In the genomic region with DNA sequence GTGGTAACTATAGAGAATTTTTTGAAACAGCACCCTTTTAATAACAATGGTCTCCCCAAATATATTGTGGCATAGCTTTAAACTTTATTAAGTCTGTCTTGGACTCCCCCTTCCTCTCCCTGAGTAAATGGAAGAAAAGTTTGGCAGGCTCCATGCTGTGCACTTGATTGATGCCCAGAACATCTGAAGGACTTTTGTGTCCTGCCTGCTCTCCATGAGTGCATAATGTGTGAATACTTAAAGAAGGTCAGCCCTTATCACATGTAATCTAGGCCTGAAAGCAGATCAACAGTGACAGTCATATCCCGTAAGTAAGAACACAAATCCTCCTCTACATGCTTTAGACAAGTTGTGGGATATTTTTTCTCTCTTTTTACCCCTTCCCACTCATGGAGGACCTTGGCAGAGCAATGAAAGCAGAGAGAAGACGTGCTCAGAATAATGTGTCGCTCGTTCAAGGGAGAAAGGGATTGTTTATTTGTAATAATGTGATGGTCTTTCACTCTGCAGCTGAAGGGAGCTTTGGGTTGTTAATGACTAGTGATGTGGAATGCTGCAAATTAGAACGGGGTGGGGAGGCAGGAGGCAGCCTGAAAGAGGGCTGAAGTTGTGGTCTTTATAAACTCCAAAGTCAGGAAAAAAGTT, we compare ENCODE assay signal across 24 cellular contexts.
DNase-seq lines count a peak whose midpoint lies in the region; ATAC-seq and TF ChIP-seq lines count a peak whose summit lies in the region.
"Had no signal": no experiment of that assay in that cellular context is flagged by ENCODE, and none has a peak within 500 bp of the region (broad histone marks: within the 10 kb centered on the region; RNA-seq: fewer than 3 reads in every experiment).

No MANE protein-coding gene starts in this region.

- H3K4me1 Mint-ChIP-seq in endodermal cell (peaks cover 5% of the 10 kb centered on the region), neural crest cell (peaks cover 18% of the 10 kb centered on the region)
- H3K4me1 Mint-ChIP-seq: activated naive CD8-positive, alpha-beta T cell treated with anti-CD3 and anti-CD28 coated beads, Interleukin-2, amount 10 ng/mL, durations not matched to agents 7 days and 5 days; CD4-positive, CD25-positive, alpha-beta regulatory T cell; stimulated activated effector memory CD8-positive, alpha-beta T cell treated with anti-CD3 and anti-CD28 coated beads, Interleukin-12 subunit alpha, Interleukin-12 subunit beta, amount 100 ng/mL, for 72 hours had no signal

- 0 out of 2 replicates have a peak overlapping the region, but pooled peaks have one; percentile 15 for H2AFZ ChIP-seq in OCI-LY3 (ENCODE audit: low read depth, low read length)
- no peak overlapping the region for H2AFZ ChIP-seq in osteoblast (ENCODE audit: low read length)

- no peak overlapping the region for H3K4me3 ChIP-seq in OCI-LY3 (ENCODE audit: low read length)
- H3K4me3 ChIP-seq in endodermal cell (ENCODE audit: low read length) = no peak overlapping the region
- H3K4me3 ChIP-seq in osteoblast (ENCODE audit: insufficient read depth, low read length) = no peak overlapping the region
- H3K4me3 ChIP-seq: coronary artery, GM12878, lung, pancreas had no signal

- H3K27ac ChIP-seq in OCI-LY3 (ENCODE audit: low read length) (no peak overlapping the region), endodermal cell (ENCODE audit: low read depth, low read length) (peak overlapping the region; percentile 91), osteoblast (ENCODE audit: low read depth, low read length) (no peak overlapping the region)
- H3K27ac ChIP-seq: coronary artery, pancreas, thoracic aorta had no signal

- WGBS in endodermal cell (ENCODE audit: insufficient coverage in 1 of 2, insufficient read length in 1 of 2), 2 experiments = 10 to 24% methylated on average over 4 to 5 of the region's 5 CpGs

- H3K27me3 ChIP-seq in OCI-LY3 (ENCODE audit: low read depth, low read length) (no peaks in the 10 kb centered on the region), endodermal cell (ENCODE audit: control insufficient read depth, insufficient read depth, low read length, poor library complexity, severe bottlenecking) (no peaks in the 10 kb centered on the region), osteoblast (ENCODE audit: insufficient read depth, low read length) (no peaks in the 10 kb centered on the region)
- H3K27me3 ChIP-seq: pancreas had no signal

- H3K9me3 ChIP-seq in OCI-LY3 (ENCODE audit: insufficient read depth, low read length) = no peaks in the 10 kb centered on the region
- no peaks in the 10 kb centered on the region for H3K9me3 ChIP-seq in endodermal cell (ENCODE audit: control insufficient read depth, low read length)
- no peaks in the 10 kb centered on the region for H3K9me3 ChIP-seq in osteoblast (ENCODE audit: low read depth, low read length)
- H3K9me3 ChIP-seq: pancreas, thoracic aorta had no signal

- no peaks in the 10 kb centered on the region for H4K20me1 ChIP-seq in OCI-LY3 (ENCODE audit: insufficient read depth, low read length)
- H4K20me1 ChIP-seq in osteoblast (ENCODE audit: insufficient read depth, low read length) = no peaks in the 10 kb centered on the region

- TF ChIP-seq CTCF in OCI-LY3 (IDR thresholded peaks at IDR 0.05; ENCODE audit: low read depth, low read length) (no peak), endodermal cell (conservative IDR thresholded peaks at IDR 0.05) (no peak), neural crest cell (conservative IDR thresholded peaks at IDR 0.05) (no peak), osteoblast (IDR thresholded peaks at IDR 0.05; ENCODE audit: extremely low read depth, low read depth, low read length) (no peak)

- H3K79me2 ChIP-seq in OCI-LY3 (ENCODE audit: low read length) = no peaks in the 10 kb centered on the region
- H3K79me2 ChIP-seq in osteoblast (ENCODE audit: insufficient read depth, low read length) = no peaks in the 10 kb centered on the region

- H3K9ac ChIP-seq in OCI-LY3 (ENCODE audit: low read length) (no peak overlapping the region), endodermal cell (ENCODE audit: extremely low read depth, low read length, poor library complexity, severe bottlenecking) (no peak overlapping the region)

- H3K27me3 Mint-ChIP-seq in endodermal cell (ENCODE audit: insufficient read depth) = no peaks in the 10 kb centered on the region
- H3K27me3 Mint-ChIP-seq in neural crest cell (ENCODE audit: low read depth) = no peaks in the 10 kb centered on the region
- H3K27me3 Mint-ChIP-seq: activated naive CD8-positive, alpha-beta T cell treated with anti-CD3 and anti-CD28 coated beads, Interleukin-2, amount 10 ng/mL, durations not matched to agents 7 days and 5 days; brain; CD4-positive, CD25-positive, alpha-beta regulatory T cell had no signal

- no peaks in the 10 kb centered on the region for H3K9me3 Mint-ChIP-seq in endodermal cell
- H3K9me3 Mint-ChIP-seq in neural crest cell = no peaks in the 10 kb centered on the region
- H3K9me3 Mint-ChIP-seq: activated naive CD8-positive, alpha-beta T cell treated with anti-CD3 and anti-CD28 coated beads, Interleukin-2, amount 10 ng/mL, durations not matched to agents 7 days and 5 days; brain; CD4-positive, CD25-positive, alpha-beta regulatory T cell had no signal

- H3K4me1 ChIP-seq in OCI-LY3 (ENCODE audit: low read length) (no peaks in the 10 kb centered on the region), endodermal cell (ENCODE audit: control insufficient read depth, insufficient read depth, low read length) (peaks cover 5% of the 10 kb centered on the region), osteoblast (ENCODE audit: insufficient read depth, low read length) (no peaks in the 10 kb centered on the region)
- H3K4me1 ChIP-seq: pancreas had no signal

- no peak overlapping the region for H3K27ac Mint-ChIP-seq in endodermal cell
- H3K27ac Mint-ChIP-seq in neural crest cell (ENCODE audit: unreplicated experiment) = no peak overlapping the region
- H3K27ac Mint-ChIP-seq: activated naive CD8-positive, alpha-beta T cell treated with anti-CD3 and anti-CD28 coated beads, Interleukin-2, amount 10 ng/mL, durations not matched to agents 7 days and 5 days; CD4-positive, CD25-positive, alpha-beta regulatory T cell; stimulated activated effector memory CD8-positive, alpha-beta T cell treated with anti-CD3 and anti-CD28 coated beads, Interleukin-12 subunit alpha, Interleukin-12 subunit beta, amount 100 ng/mL, for 72 hours had no signal

- H3K4me2 ChIP-seq in OCI-LY3 (ENCODE audit: low read length) = no peak overlapping the region
- no peak overlapping the region for H3K4me2 ChIP-seq in osteoblast (ENCODE audit: insufficient read depth, low read length)

- DNase-seq in Ammon's horn (ENCODE audit: low spot score) (peak; percentile 76), endodermal cell (no peak), neural crest cell (ENCODE audit: low read depth, low spot score) (peak; percentile 17), NCI-H510A (lab: John Stamatoyannopoulos, UW) (no peak), osteoblast (ENCODE audit: insufficient read length, low spot score, missing footprints) (no peak), HuH-7 (ENCODE audit: low spot score) (no peak)
- DNase-seq: activated CD8-positive, alpha-beta memory T cell treated with anti-CD3 and anti-CD28 coated beads, Interleukin-2, amount 50 U/mL, for 48 hours; activated naive CD8-positive, alpha-beta T cell treated with anti-CD3 and anti-CD28 coated beads, Interleukin-2, amount 10 ng/mL, durations not matched to agents 7 days and 5 days; CD4-positive, CD25-positive, alpha-beta regulatory T cell; DMS153; GF-D8; IMR-90; NCI-H146; NCI-H774; pancreas; SHP77 treated with DMSO at 0.1 percent for 48 hours had no signal

- H3K36me3 Mint-ChIP-seq in endodermal cell (ENCODE audit: low read depth) (no peaks in the 10 kb centered on the region), neural crest cell (ENCODE audit: low read depth) (no peaks in the 10 kb centered on the region)
- H3K36me3 Mint-ChIP-seq: activated naive CD8-positive, alpha-beta T cell treated with anti-CD3 and anti-CD28 coated beads, Interleukin-2, amount 10 ng/mL, durations not matched to agents 7 days and 5 days; brain; CD4-positive, CD25-positive, alpha-beta regulatory T cell; stimulated activated effector memory CD8-positive, alpha-beta T cell treated with anti-CD3 and anti-CD28 coated beads, Interleukin-12 subunit alpha, Interleukin-12 subunit beta, amount 100 ng/mL, for 72 hours had no signal

- H3K36me3 ChIP-seq in OCI-LY3 (replicated peaks; ENCODE audit: low read depth, low read length) = no peaks in the 10 kb centered on the region
- H3K36me3 ChIP-seq in endodermal cell (ENCODE audit: control insufficient read depth, insufficient read depth, low read length) = no peaks in the 10 kb centered on the region
- no peaks in the 10 kb centered on the region for H3K36me3 ChIP-seq in osteoblast (ENCODE audit: insufficient read depth, low read length)
- H3K36me3 ChIP-seq: pancreas, thoracic aorta had no signal

- no peak for ATAC-seq in HG02678 (IDR thresholded peaks at IDR 0.05; ENCODE audit: unreplicated experiment)
- ATAC-seq: GM12878; pancreas; stimulated activated effector memory CD8-positive, alpha-beta T cell treated with anti-CD3 and anti-CD28 coated beads, Interleukin-12 subunit alpha, Interleukin-12 subunit beta, amount 100 ng/mL, for 72 hours had no signal

- H3K4me3 Mint-ChIP-seq in endodermal cell (no peak overlapping the region), neural crest cell (no peak overlapping the region)
- H3K4me3 Mint-ChIP-seq: activated naive CD8-positive, alpha-beta T cell treated with anti-CD3 and anti-CD28 coated beads, Interleukin-2, amount 10 ng/mL, durations not matched to agents 7 days and 5 days; brain; CD4-positive, CD25-positive, alpha-beta regulatory T cell; stimulated activated effector memory CD8-positive, alpha-beta T cell treated with anti-CD3 and anti-CD28 coated beads, Interleukin-12 subunit alpha, Interleukin-12 subunit beta, amount 100 ng/mL, for 72 hours had no signal

Comparison
In these comparisons a context has a peak if more than half of its experiments do, and no peak if none do; other contexts are left out.
1. DNase-seq: peak in Ammon's horn (single experiment) and neural crest cell (single experiment); none in endodermal cell (single experiment), NCI-H510A (single experiment), osteoblast (single experiment) and HuH-7 (single experiment).